29 cellular contexts compared by ENCODE assay signal in genomic region chr12:9101018-9101687, GRCh38.
"Had no signal": no experiment of that assay in that cellular context is flagged by ENCODE, and none has a peak within 500 bp of the region (broad histone marks: within the 10 kb centered on the region; RNA-seq: fewer than 3 reads in every experiment).

No MANE protein-coding gene starts in this region.

- H3K27ac Mint-ChIP-seq: stimulated activated effector memory CD8-positive, alpha-beta T cell treated with anti-CD3 and anti-CD28 coated beads, Interleukin-12 subunit alpha, Interleukin-12 subunit beta, amount 100 ng/mL, for 72 hours; stimulated activated memory B cell treated with anti-CD40 and anti-IgM and Interleukin-4, amounts not matched to agents 10 μg/mL and 1 μg/mL and 100 μg/mL, for 72 hours; stimulated activated naive B cell treated with anti-CD40 and anti-IgM and Interleukin-4, amounts not matched to agents 10 μg/mL and 1 μg/mL and 100 μg/mL, for 72 hours; stimulated activated naive CD8-positive, alpha-beta T cell treated with anti-CD3 and anti-CD28 coated beads, Interleukin-15, amount 100 ng/mL, for 72 hours; stimulated activated naive CD8-positive, alpha-beta T cell treated with anti-CD3 and anti-CD28 coated beads, Interleukin-15, Interleukin-2, amounts not matched to agents 100 ng/mL and 50 ng/mL, for 24 hours; type B pancreatic cell had no signal

- H3K27ac ChIP-seq: stomach, suprapubic skin, testis, thoracic aorta, thyroid gland, tibial artery, tibial nerve, transverse colon, upper lobe of left lung, upper lobe of right lung, uterus, vagina had no signal

- ATAC-seq: stimulated activated effector memory CD8-positive, alpha-beta T cell treated with anti-CD3 and anti-CD28 coated beads, Interleukin-12 subunit alpha, Interleukin-12 subunit beta, amount 100 ng/mL, for 72 hours; stimulated activated memory B cell treated with anti-CD40 and anti-IgM and Interleukin-4, amounts not matched to agents 10 μg/mL and 1 μg/mL and 100 μg/mL, for 72 hours; stimulated activated naive B cell treated with anti-CD40 and anti-IgM and Interleukin-4, amounts not matched to agents 10 μg/mL and 1 μg/mL and 100 μg/mL, for 72 hours; stimulated activated naive CD8-positive, alpha-beta T cell treated with anti-CD3 and anti-CD28 coated beads, Interleukin-15, amount 100 ng/mL, for 72 hours; stimulated activated naive CD8-positive, alpha-beta T cell treated with anti-CD3 and anti-CD28 coated beads, Interleukin-15, Interleukin-2, amounts not matched to agents 100 U/mL and 50 U/mL, for 24 hours; upper lobe of right lung had no signal

- H3K4me3 ChIP-seq: stomach, suprapubic skin, testis, thoracic aorta, thyroid gland, tibial artery, tibial nerve, transverse colon, upper lobe of left lung, upper lobe of right lung, uterus, vagina had no signal

- H3K4me1 ChIP-seq: stomach, suprapubic skin, testis, thyroid gland, tibial artery, tibial nerve, transverse colon, upper lobe of right lung, uterus, vagina had no signal

- H3K9me3 ChIP-seq: stomach, suprapubic skin, testis, thoracic aorta, thyroid gland, tibial artery, tibial nerve, transverse colon, upper lobe of left lung, upper lobe of right lung, uterus, vagina had no signal

- H3K27me3 Mint-ChIP-seq: stimulated activated memory B cell treated with anti-CD40 and anti-IgM and Interleukin-4, amounts not matched to agents 10 μg/mL and 1 μg/mL and 100 μg/mL, for 72 hours; stimulated activated naive B cell treated with anti-CD40 and anti-IgM and Interleukin-4, amounts not matched to agents 10 μg/mL and 1 μg/mL and 100 μg/mL, for 72 hours; stimulated activated naive CD8-positive, alpha-beta T cell treated with anti-CD3 and anti-CD28 coated beads, Interleukin-15, amount 100 ng/mL, for 72 hours; stimulated activated naive CD8-positive, alpha-beta T cell treated with anti-CD3 and anti-CD28 coated beads, Interleukin-15, Interleukin-2, amounts not matched to agents 100 ng/mL and 50 ng/mL, for 24 hours; type B pancreatic cell had no signal

- H3K27me3 ChIP-seq: stomach, suprapubic skin, testis, thyroid gland, tibial artery, tibial nerve, transverse colon, upper lobe of left lung, upper lobe of right lung, uterus, vagina had no signal

- H3K36me3 ChIP-seq: uterus had no signal

- DNase-seq: stimulated activated CD4-positive, alpha-beta T cell treated with anti-CD3 and anti-CD28 coated beads, Interleukin-2, amount 100 ng/mL, for 48 hours; stimulated activated CD4-positive, alpha-beta T cell treated with anti-CD3 and anti-CD28 coated beads, Interleukin-4, amount 100 ng/mL, for 1 hour; stimulated activated CD4-positive, alpha-beta T cell treated with anti-CD3 and anti-CD28 coated beads, Interleukin-4, amount 100 ng/mL, for 24 hours; stimulated activated CD4-positive, alpha-beta T cell treated with anti-CD3 and anti-CD28 coated beads, Interleukin-4, amount 100 ng/mL, for 4 hours; stimulated activated CD8-positive, alpha-beta memory T cell treated with anti-CD3 and anti-CD28 coated beads, Interleukin-4, amount 100 ng/mL, for 48 hours; stimulated activated naive B cell treated with anti-CD40 and anti-IgM and Interleukin-4, amounts not matched to agents 10 μg/mL and 1 μg/mL and 100 μg/mL, for 72 hours; stimulated activated naive CD4-positive, alpha-beta T cell; stimulated activated naive CD4-positive, alpha-beta T cell treated with Interleukin-2 at 50 U/mL for 16 hours; stimulated activated naive CD8-positive, alpha-beta T cell treated with anti-CD3 and anti-CD28 coated beads, Interleukin-15, amount 100 ng/mL, for 72 hours; stimulated activated naive CD8-positive, alpha-beta T cell treated with anti-CD3 and anti-CD28 coated beads, Interleukin-15, Interleukin-2, amounts not matched to agents 100 U/mL and 50 U/mL, for 24 hours; stomach; substantia nigra; testis; thyroid gland; tibial artery; transverse colon; trophoblast cell; upper lobe of left lung; upper lobe of right lung; uterus had no signal

- FAIRE-seq: urothelium cell line had no signal

- H3K4me3 Mint-ChIP-seq: stimulated activated effector memory CD8-positive, alpha-beta T cell treated with anti-CD3 and anti-CD28 coated beads, Interleukin-12 subunit alpha, Interleukin-12 subunit beta, amount 100 ng/mL, for 72 hours; stimulated activated memory B cell treated with anti-CD40 and anti-IgM and Interleukin-4, amounts not matched to agents 10 μg/mL and 1 μg/mL and 100 μg/mL, for 72 hours; stimulated activated naive B cell treated with anti-CD40 and anti-IgM and Interleukin-4, amounts not matched to agents 10 μg/mL and 1 μg/mL and 100 μg/mL, for 72 hours; stimulated activated naive CD8-positive, alpha-beta T cell treated with anti-CD3 and anti-CD28 coated beads, Interleukin-15, amount 100 ng/mL, for 72 hours; stimulated activated naive CD8-positive, alpha-beta T cell treated with anti-CD3 and anti-CD28 coated beads, Interleukin-15, Interleukin-2, amounts not matched to agents 100 ng/mL and 50 ng/mL, for 24 hours; type B pancreatic cell had no signal

- H3K9me3 Mint-ChIP-seq: stimulated activated effector memory CD8-positive, alpha-beta T cell treated with anti-CD3 and anti-CD28 coated beads, Interleukin-12 subunit alpha, Interleukin-12 subunit beta, amount 100 ng/mL, for 72 hours; stimulated activated memory B cell treated with anti-CD40 and anti-IgM and Interleukin-4, amounts not matched to agents 10 μg/mL and 1 μg/mL and 100 μg/mL, for 72 hours; stimulated activated naive B cell treated with anti-CD40 and anti-IgM and Interleukin-4, amounts not matched to agents 10 μg/mL and 1 μg/mL and 100 μg/mL, for 72 hours; stimulated activated naive CD8-positive, alpha-beta T cell treated with anti-CD3 and anti-CD28 coated beads, Interleukin-15, amount 100 ng/mL, for 72 hours; stimulated activated naive CD8-positive, alpha-beta T cell treated with anti-CD3 and anti-CD28 coated beads, Interleukin-15, Interleukin-2, amounts not matched to agents 100 ng/mL and 50 ng/mL, for 24 hours; type B pancreatic cell had no signal

- H3K36me3 Mint-ChIP-seq: stimulated activated memory B cell treated with anti-CD40 and anti-IgM and Interleukin-4, amounts not matched to agents 10 μg/mL and 1 μg/mL and 100 μg/mL, for 72 hours; stimulated activated naive B cell treated with anti-CD40 and anti-IgM and Interleukin-4, amounts not matched to agents 10 μg/mL and 1 μg/mL and 100 μg/mL, for 72 hours; type B pancreatic cell had no signal

- H3K4me1 Mint-ChIP-seq: stimulated activated memory B cell treated with anti-CD40 and anti-IgM and Interleukin-4, amounts not matched to agents 10 μg/mL and 1 μg/mL and 100 μg/mL, for 72 hours; stimulated activated naive B cell treated with anti-CD40 and anti-IgM and Interleukin-4, amounts not matched to agents 10 μg/mL and 1 μg/mL and 100 μg/mL, for 72 hours had no signal
